In the genomic region with DNA sequence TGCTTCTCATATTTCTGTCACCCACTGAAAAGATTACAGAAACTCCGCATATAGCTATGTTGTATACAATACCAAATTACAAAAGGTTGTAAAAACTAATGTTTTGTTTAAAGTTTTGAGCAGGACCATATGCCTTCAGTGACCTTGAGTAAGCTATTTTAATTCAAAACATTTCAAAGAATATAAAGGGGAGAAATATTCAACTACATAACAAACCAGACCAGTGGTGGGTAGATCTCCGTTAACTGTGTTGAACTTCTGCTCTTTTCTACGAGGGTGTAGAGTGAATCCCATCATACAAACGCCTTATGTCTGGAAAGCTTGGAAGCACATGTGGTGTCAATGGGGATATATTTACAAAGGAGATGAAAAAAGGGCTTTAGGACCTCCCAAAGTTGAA, we compare ENCODE assay signal across 16 cellular contexts.
"Had no signal": no experiment of that assay in that cellular context is flagged by ENCODE, and none has a peak within 500 bp of the region (broad histone marks: within the 10 kb centered on the region; RNA-seq: fewer than 3 reads in every experiment).

No MANE protein-coding gene starts in this region.

- H3K4me3 ChIP-seq: breast epithelium, skin epidermis, suprapubic skin, upper lobe of right lung had no signal

- DNase-seq: activated CD4-positive, alpha-beta T cell treated with anti-CD3 and anti-CD28 coated beads, Interleukin-2, amount 10 ng/mL, durations not matched to agents 7 days and 5 days; activated CD4-positive, CD25-positive, alpha-beta regulatory T cell; activated CD8-positive, alpha-beta memory T cell treated with anti-CD3 and anti-CD28 coated beads, Interleukin-2, amount 50 U/mL, for 48 hours; activated naive CD8-positive, alpha-beta T cell treated with anti-CD3 and anti-CD28 coated beads for 36 hours; anterior cingulate cortex; effector memory CD4-positive, alpha-beta T cell; naive B cell; stimulated activated CD4-positive, alpha-beta T cell treated with anti-CD3 and anti-CD28 coated beads, Interleukin-4, amount 100 ng/mL, for 24 hours; stimulated activated naive CD4-positive, alpha-beta T cell; upper lobe of right lung had no signal

- H3K9me3 ChIP-seq: breast epithelium, neutrophil, suprapubic skin, upper lobe of right lung had no signal

- H3K27me3 ChIP-seq: breast epithelium, neutrophil, suprapubic skin, upper lobe of right lung had no signal

- H3K27me3 Mint-ChIP-seq: activated CD4-positive, alpha-beta T cell treated with anti-CD3 and anti-CD28 coated beads, Interleukin-2, amount 10 ng/mL, durations not matched to agents 7 days and 5 days; dendritic cell treated with granulocyte-macrophage colony-stimulating factor and Interleukin-4, amounts not matched to agents 40 ng/mL and 50 ng/mL, for 4 days; naive B cell had no signal

- H3K36me3 ChIP-seq: breast epithelium, neutrophil, suprapubic skin, upper lobe of right lung had no signal

- H3K27ac ChIP-seq: epithelial cell of prostate, neutrophil, skin epidermis, suprapubic skin, upper lobe of right lung had no signal

- H3K36me3 Mint-ChIP-seq: activated naive CD8-positive, alpha-beta T cell treated with anti-CD3 and anti-CD28 coated beads for 36 hours; naive B cell had no signal

- H3K27ac Mint-ChIP-seq: activated CD4-positive, alpha-beta T cell treated with anti-CD3 and anti-CD28 coated beads, Interleukin-2, amount 10 ng/mL, durations not matched to agents 7 days and 5 days; activated naive CD8-positive, alpha-beta T cell treated with anti-CD3 and anti-CD28 coated beads for 36 hours; dendritic cell treated with granulocyte-macrophage colony-stimulating factor and Interleukin-4, amounts not matched to agents 40 ng/mL and 50 ng/mL, for 4 days; naive B cell had no signal

- H3K4me1 ChIP-seq: breast epithelium, suprapubic skin had no signal

- H3K4me1 Mint-ChIP-seq: activated CD4-positive, alpha-beta T cell treated with anti-CD3 and anti-CD28 coated beads, Interleukin-2, amount 10 ng/mL, durations not matched to agents 7 days and 5 days; activated naive CD8-positive, alpha-beta T cell treated with anti-CD3 and anti-CD28 coated beads for 36 hours; naive B cell had no signal

- H3K9me3 Mint-ChIP-seq: activated CD4-positive, alpha-beta T cell treated with anti-CD3 and anti-CD28 coated beads, Interleukin-2, amount 10 ng/mL, durations not matched to agents 7 days and 5 days; activated naive CD8-positive, alpha-beta T cell treated with anti-CD3 and anti-CD28 coated beads for 36 hours; dendritic cell treated with granulocyte-macrophage colony-stimulating factor and Interleukin-4, amounts not matched to agents 40 ng/mL and 50 ng/mL, for 4 days had no signal

- ATAC-seq: upper lobe of right lung had no signal

- H3K4me3 Mint-ChIP-seq: activated CD4-positive, alpha-beta T cell treated with anti-CD3 and anti-CD28 coated beads, Interleukin-2, amount 10 ng/mL, durations not matched to agents 7 days and 5 days; activated naive CD8-positive, alpha-beta T cell treated with anti-CD3 and anti-CD28 coated beads for 36 hours; dendritic cell treated with granulocyte-macrophage colony-stimulating factor and Interleukin-4, amounts not matched to agents 40 ng/mL and 50 ng/mL, for 4 days; naive B cell had no signal
